2 cellular contexts compared by ENCODE assay signal in the genomic region with DNA sequence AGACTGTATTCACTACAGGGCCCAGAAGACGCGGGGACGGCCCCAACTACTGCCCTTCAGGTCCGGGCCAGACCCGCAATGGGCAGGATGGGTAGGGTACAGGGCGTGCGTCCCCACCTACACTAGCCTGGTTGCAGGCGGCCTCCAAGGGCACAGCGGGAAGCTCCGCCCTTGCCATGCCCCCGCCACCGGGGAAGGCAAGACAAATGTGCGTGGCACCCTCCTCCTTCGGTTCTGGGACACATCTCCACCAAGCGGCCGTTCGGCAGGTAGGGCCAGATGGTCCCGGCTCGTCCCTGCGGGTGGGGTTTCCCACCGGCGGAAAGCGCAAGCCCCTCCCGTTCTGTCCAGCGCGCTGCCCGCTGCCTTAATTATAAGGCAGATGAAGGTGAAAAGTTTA.
A peak's percentile ranks its signal among the peaks of the same experiment; 100 is the strongest.
TF ChIP-seq lines count a peak whose summit lies in the region.

No MANE protein-coding gene starts in this region.

TF ChIP-seq in GM23338, 12 proteins besides CTCF, POLR2A, EP300 and RAD21 (continues in another document):
- TF ChIP-seq STAT1 (IDR thresholded peaks at IDR 0.05; ENCODE audit: unreplicated experiment) (no peak), CREB1 (CRISPR knock-in tag; IDR thresholded peaks at IDR 0.05; ENCODE audit: low read depth) (no peak), JUNB (IDR thresholded peaks at IDR 0.05; ENCODE audit: unreplicated experiment) (no peak), ZNF331 (CRISPR knock-in tag; IDR thresholded peaks at IDR 0.05; ENCODE audit: low read depth) (no peak), NANOG (IDR thresholded peaks at IDR 0.05; ENCODE audit: borderline replicate concordance) (no peak), ZNF114 (CRISPR knock-in tag; IDR thresholded peaks at IDR 0.05) (no peak), EZH2phosphoT487 (IDR thresholded peaks at IDR 0.05; ENCODE audit: unreplicated experiment) (no peak)
- TF ChIP-seq, protein P1, sequence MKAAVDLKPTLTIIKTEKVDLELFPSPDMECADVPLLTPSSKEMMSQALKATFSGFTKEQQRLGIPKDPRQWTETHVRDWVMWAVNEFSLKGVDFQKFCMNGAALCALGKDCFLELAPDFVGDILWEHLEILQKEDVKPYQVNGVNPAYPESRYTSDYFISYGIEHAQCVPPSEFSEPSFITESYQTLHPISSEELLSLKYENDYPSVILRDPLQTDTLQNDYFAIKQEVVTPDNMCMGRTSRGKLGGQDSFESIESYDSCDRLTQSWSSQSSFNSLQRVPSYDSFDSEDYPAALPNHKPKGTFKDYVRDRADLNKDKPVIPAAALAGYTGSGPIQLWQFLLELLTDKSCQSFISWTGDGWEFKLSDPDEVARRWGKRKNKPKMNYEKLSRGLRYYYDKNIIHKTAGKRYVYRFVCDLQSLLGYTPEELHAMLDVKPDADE (IDR thresholded peaks at IDR 0.05), result no peak
- TF ChIP-seq, protein P2, sequence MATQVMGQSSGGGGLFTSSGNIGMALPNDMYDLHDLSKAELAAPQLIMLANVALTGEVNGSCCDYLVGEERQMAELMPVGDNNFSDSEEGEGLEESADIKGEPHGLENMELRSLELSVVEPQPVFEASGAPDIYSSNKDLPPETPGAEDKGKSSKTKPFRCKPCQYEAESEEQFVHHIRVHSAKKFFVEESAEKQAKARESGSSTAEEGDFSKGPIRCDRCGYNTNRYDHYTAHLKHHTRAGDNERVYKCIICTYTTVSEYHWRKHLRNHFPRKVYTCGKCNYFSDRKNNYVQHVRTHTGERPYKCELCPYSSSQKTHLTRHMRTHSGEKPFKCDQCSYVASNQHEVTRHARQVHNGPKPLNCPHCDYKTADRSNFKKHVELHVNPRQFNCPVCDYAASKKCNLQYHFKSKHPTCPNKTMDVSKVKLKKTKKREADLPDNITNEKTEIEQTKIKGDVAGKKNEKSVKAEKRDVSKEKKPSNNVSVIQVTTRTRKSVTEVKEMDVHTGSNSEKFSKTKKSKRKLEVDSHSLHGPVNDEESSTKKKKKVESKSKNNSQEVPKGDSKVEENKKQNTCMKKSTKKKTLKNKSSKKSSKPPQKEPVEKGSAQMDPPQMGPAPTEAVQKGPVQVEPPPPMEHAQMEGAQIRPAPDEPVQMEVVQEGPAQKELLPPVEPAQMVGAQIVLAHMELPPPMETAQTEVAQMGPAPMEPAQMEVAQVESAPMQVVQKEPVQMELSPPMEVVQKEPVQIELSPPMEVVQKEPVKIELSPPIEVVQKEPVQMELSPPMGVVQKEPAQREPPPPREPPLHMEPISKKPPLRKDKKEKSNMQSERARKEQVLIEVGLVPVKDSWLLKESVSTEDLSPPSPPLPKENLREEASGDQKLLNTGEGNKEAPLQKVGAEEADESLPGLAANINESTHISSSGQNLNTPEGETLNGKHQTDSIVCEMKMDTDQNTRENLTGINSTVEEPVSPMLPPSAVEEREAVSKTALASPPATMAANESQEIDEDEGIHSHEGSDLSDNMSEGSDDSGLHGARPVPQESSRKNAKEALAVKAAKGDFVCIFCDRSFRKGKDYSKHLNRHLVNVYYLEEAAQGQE (IDR thresholded peaks at IDR 0.05; ENCODE audit: unreplicated experiment), result no peak
- TF ChIP-seq, protein P3, sequence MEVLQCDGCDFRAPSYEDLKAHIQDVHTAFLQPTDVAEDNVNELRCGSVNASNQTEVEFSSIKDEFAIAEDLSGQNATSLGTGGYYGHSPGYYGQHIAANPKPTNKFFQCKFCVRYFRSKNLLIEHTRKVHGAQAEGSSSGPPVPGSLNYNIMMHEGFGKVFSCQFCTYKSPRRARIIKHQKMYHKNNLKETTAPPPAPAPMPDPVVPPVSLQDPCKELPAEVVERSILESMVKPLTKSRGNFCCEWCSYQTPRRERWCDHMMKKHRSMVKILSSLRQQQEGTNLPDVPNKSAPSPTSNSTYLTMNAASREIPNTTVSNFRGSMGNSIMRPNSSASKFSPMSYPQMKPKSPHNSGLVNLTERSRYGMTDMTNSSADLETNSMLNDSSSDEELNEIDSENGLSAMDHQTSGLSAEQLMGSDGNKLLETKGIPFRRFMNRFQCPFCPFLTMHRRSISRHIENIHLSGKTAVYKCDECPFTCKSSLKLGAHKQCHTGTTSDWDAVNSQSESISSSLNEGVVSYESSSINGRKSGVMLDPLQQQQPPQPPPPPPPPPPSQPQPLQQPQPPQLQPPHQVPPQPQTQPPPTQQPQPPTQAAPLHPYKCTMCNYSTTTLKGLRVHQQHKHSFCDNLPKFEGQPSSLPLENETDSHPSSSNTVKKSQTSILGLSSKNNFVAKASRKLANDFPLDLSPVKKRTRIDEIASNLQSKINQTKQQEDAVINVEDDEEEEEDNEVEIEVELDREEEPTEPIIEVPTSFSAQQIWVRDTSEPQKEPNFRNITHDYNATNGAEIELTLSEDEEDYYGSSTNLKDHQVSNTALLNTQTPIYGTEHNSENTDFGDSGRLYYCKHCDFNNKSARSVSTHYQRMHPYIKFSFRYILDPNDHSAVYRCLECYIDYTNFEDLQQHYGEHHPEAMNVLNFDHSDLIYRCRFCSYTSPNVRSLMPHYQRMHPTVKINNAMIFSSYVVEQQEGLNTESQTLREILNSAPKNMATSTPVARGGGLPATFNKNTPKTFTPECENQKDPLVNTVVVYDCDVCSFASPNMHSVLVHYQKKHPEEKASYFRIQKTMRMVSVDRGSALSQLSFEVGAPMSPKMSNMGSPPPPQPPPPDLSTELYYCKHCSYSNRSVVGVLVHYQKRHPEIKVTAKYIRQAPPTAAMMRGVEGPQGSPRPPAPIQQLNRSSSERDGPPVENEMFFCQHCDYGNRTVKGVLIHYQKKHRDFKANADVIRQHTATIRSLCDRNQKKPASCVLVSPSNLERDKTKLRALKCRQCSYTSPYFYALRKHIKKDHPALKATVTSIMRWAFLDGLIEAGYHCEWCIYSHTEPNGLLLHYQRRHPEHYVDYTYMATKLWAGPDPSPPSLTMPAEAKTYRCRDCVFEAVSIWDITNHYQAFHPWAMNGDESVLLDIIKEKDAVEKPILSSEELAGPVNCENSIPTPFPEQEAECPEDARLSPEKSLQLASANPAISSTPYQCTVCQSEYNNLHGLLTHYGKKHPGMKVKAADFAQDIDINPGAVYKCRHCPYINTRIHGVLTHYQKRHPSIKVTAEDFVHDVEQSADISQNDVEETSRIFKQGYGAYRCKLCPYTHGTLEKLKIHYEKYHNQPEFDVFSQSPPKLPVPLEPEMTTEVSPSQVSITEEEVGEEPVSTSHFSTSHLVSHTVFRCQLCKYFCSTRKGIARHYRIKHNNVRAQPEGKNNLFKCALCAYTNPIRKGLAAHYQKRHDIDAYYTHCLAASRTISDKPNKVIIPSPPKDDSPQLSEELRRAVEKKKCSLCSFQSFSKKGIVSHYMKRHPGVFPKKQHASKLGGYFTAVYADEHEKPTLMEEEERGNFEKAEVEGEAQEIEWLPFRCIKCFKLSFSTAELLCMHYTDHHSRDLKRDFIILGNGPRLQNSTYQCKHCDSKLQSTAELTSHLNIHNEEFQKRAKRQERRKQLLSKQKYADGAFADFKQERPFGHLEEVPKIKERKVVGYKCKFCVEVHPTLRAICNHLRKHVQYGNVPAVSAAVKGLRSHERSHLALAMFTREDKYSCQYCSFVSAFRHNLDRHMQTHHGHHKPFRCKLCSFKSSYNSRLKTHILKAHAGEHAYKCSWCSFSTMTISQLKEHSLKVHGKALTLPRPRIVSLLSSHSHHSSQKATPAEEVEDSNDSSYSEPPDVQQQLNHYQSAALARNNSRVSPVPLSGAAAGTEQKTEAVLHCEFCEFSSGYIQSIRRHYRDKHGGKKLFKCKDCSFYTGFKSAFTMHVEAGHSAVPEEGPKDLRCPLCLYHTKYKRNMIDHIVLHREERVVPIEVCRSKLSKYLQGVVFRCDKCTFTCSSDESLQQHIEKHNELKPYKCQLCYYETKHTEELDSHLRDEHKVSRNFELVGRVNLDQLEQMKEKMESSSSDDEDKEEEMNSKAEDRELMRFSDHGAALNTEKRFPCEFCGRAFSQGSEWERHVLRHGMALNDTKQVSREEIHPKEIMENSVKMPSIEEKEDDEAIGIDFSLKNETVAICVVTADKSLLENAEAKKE (CRISPR knock-in tag; IDR thresholded peaks at IDR 0.05), result no peak

TF ChIP-seq in K562, 482 proteins besides CTCF, POLR2A, EP300 and RAD21 (continues in another document):
- TF ChIP-seq, protein P4, sequence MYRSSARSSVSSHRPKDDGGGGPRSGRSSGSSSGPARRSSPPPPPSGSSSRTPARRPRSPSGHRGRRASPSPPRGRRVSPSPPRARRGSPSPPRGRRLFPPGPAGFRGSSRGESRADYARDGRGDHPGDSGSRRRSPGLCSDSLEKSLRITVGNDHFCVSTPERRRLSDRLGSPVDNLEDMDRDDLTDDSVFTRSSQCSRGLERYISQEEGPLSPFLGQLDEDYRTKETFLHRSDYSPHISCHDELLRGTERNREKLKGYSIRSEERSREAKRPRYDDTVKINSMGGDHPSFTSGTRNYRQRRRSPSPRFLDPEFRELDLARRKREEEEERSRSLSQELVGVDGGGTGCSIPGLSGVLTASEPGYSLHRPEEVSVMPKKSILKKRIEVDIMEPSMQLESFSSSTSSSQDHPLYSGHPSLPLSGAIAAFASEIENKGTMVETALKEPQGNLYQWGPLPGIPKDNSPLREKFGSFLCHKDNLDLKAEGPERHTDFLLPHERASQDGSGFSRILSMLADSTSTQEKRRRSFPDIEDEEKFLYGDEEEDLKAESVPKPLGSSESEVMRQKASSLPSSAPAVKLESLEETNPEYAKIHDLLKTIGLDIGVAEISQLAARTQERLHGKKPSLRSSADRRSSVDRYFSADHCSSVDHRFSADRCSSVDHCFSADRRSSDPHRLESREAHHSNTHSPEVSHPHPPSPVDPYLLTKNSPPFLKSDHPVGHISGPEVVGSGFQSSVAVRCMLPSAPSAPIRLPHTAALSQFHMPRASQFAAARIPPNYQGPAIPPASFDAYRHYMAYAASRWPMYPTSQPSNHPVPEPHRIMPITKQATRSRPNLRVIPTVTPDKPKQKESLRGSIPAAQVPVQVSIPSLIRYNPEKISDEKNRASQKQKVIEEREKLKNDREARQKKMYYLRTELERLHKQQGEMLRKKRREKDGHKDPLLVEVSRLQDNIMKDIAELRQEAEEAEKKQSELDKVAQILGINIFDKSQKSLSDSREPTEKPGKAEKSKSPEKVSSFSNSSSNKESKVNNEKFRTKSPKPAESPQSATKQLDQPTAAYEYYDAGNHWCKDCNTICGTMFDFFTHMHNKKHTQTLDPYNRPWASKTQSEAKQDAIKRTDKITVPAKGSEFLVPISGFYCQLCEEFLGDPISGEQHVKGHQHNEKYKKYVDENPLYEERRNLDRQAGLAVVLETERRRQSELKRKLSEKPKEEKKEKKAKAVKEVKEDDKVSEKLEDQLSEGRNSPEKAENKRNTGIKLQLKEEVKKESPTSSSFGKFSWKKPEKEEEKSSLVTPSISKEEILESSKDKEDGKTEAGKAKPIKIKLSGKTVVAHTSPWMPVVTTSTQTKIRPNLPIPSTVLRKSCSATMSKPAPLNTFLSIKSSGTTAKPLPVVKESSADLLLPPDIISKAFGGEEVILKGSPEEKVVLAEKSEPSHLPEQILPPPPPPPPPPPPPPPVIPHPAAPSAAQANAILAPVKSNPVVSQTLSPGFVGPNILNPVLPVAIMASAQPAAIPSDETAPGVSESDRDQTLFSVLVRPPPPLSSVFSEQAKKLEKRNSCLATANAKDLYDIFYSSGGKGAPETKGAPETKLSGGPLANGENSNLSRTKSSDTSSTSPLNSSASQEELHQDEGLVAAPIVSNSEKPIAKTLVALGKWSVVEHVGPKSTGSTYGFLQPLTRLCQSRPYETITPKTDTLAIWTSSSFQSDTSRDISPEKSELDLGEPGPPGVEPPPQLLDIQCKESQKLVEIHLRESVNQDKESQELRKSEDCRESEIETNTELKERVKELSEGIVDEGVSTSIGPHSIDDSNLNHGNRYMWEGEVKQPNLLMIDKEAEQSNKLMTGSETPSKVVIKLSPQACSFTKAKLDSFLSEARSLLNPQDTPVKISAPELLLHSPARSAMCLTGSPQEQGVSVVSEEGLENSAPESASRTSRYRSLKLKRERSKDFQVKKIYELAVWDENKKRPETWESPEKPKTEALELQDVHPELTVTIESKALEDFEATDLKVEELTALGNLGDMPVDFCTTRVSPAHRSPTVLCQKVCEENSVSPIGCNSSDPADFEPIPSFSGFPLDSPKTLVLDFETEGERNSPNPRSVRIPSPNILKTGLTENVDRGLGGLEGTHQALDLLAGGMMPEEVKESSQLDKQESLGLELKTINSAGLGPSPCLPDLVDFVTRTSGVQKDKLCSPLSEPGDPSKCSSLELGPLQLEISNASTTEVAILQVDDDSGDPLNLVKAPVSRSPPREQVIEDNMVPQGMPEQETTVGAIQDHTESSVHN (IDR thresholded peaks at IDR 0.05; ENCODE audit: borderline replicate concordance in 1 of 2, low read depth in 1 of 2), result no peak
- peak; percentile 59 for TF ChIP-seq POLR2G (IDR thresholded peaks at IDR 0.05; ENCODE audit: low read depth, low read length)
- TF ChIP-seq, protein P5, sequence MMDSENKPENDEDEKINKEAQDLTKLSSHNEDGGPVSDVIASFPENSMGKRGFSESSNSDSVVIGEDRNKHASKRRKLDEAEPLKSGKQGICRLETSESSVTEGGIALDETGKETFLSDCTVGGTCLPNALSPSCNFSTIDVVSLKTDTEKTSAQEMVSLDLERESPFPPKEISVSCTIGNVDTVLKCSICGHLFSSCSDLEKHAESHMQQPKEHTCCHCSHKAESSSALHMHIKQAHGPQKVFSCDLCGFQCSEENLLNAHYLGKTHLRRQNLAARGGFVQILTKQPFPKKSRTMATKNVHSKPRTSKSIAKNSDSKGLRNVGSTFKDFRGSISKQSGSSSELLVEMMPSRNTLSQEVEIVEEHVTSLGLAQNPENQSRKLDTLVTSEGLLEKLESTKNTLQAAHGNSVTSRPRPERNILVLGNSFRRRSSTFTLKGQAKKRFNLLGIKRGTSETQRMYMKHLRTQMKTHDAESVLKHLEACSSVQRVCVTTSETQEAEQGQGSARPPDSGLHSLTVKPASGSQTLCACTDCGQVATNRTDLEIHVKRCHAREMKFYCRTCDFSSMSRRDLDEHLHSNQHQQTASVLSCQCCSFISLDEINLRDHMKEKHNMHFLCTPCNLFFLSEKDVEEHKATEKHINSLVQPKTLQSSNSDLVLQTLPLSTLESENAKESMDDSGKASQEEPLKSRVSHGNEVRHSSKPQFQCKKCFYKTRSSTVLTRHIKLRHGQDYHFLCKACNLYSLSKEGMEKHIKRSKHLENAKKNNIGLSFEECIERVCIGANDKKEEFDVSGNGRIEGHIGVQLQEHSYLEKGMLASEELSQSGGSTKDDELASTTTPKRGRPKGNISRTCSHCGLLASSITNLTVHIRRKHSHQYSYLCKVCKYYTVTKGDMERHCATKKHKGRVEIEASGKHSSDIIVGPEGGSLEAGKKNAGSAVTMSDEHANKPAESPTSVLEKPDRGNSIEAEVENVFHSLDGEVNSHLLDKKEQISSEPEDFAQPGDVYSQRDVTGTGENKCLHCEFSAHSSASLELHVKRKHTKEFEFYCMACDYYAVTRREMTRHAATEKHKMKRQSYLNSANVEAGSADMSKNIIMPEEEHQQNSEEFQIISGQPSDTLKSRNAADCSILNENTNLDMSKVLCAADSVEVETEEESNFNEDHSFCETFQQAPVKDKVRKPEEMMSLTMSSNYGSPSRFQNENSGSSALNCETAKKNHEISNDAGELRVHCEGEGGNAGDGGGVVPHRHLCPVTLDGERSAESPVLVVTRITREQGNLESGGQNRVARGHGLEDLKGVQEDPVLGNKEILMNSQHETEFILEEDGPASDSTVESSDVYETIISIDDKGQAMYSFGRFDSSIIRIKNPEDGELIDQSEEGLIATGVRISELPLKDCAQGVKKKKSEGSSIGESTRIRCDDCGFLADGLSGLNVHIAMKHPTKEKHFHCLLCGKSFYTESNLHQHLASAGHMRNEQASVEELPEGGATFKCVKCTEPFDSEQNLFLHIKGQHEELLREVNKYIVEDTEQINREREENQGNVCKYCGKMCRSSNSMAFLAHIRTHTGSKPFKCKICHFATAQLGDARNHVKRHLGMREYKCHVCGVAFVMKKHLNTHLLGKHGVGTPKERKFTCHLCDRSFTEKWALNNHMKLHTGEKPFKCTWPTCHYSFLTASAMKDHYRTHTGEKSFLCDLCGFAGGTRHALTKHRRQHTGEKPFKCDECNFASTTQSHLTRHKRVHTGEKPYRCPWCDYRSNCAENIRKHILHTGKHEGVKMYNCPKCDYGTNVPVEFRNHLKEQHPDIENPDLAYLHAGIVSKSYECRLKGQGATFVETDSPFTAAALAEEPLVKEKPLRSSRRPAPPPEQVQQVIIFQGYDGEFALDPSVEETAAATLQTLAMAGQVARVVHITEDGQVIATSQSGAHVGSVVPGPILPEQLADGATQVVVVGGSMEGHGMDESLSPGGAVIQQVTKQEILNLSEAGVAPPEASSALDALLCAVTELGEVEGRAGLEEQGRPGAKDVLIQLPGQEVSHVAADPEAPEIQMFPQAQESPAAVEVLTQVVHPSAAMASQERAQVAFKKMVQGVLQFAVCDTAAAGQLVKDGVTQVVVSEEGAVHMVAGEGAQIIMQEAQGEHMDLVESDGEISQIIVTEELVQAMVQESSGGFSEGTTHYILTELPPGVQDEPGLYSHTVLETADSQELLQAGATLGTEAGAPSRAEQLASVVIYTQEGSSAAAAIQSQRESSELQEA (IDR thresholded peaks at IDR 0.05; ENCODE audit: low read depth), result no peak
